Comparison of ENCODE assay signal across 18 cellular contexts in the genomic region with DNA sequence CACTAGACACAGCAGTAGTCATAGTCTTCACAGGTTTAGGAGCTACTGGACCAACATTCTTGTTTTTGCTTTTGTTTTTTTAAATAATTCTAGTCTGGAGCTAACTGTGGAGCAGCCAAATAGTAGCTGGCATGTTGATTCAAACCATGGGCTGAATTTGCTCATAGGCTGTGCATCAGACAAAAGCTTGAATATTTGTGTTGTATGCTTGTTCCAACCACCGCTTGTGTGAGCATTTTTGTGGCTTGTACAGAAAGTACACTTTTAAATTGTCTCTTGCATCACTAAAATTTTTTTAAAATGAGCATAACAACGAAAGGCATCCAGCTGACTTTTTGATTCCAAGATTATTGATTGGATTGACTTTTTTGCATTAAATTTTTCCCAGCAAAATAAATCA. TPM values are rescaled to one million over a fixed set of nuclear protein-coding genes. Genes with fewer than 3 reads are reported as not detected.
DNase-seq lines count a peak whose midpoint lies in the region; ATAC-seq and TF ChIP-seq lines count a peak whose summit lies in the region.
"Had no signal": no experiment of that assay in that cellular context is flagged by ENCODE, and none has a peak within 500 bp of the region (broad histone marks: within the 10 kb centered on the region; RNA-seq: fewer than 3 reads in every experiment).

No MANE protein-coding gene starts in this region.

- H3K4me3 Mint-ChIP-seq in WTC11, result no peak overlapping the region

- peaks cover 44% of the 10 kb centered on the region for H3K36me3 Mint-ChIP-seq in WTC11

- peak; percentile 89 for DNase-seq in GM04503 (ENCODE audit: low read depth)
- peak; percentile 96 for DNase-seq in astrocyte of the spinal cord (ENCODE audit: low read depth, low spot score)
- peak; percentile 88 for DNase-seq in fibroblast of villous mesenchyme (ENCODE audit: low read depth)
- DNase-seq in ACHN, result no peak
- DNase-seq in WTC11 (ENCODE audit: low spot score), result no peak
- DNase-seq: CD4-positive, CD25-positive, alpha-beta regulatory T cell; dermis blood vessel endothelial cell; DMS79; erythroblast; hypothalamus; left colon; NCI-H1105 treated with DMSO at 0.1 percent for 48 hours; NCI-H2171 treated with DMSO at 0.1 percent for 48 hours; ovary; thyroid gland had no signal

- peaks cover 77% of the 10 kb centered on the region for H3K36me3 ChIP-seq in skeletal muscle satellite cell (ENCODE audit: insufficient read depth, low read length)
- H3K36me3 ChIP-seq: ovary had no signal

- no peaks in the 10 kb centered on the region for H3K9me3 ChIP-seq in skeletal muscle satellite cell (replicated peaks; ENCODE audit: low read length)
- H3K9me3 ChIP-seq: ovary, thyroid gland had no signal

- peak overlapping the region; percentile 75 for H3K9ac ChIP-seq in skeletal muscle satellite cell (ENCODE audit: low read depth, low read length)

- H3K27me3 ChIP-seq in skeletal muscle satellite cell (ENCODE audit: control insufficient read depth, insufficient read depth, low read length), result no peaks in the 10 kb centered on the region
- H3K27me3 ChIP-seq: ovary, thyroid gland had no signal

- in situ Hi-C loops in astrocyte of the spinal cord (cut with HindIII; ENCODE audit: low sequenced_read_pairs), result no loop called here
- in situ Hi-C loops in ACHN (cut with HindIII; ENCODE audit: low pct_ligation_motif_present, low pct_unique_long_range_greater_than_20kb, low sequenced_read_pairs), result no loop called here

- POLR2A ChIA-PET in WTC11 (lab: Charles Lee), result no interaction called here

- no peak overlapping the region for H3K4me3 ChIP-seq in astrocyte of the spinal cord (ENCODE audit: low read depth, low read length)
- no peak overlapping the region for H3K4me3 ChIP-seq in fibroblast of villous mesenchyme (ENCODE audit: low read depth, low read length)
- H3K4me3 ChIP-seq in skeletal muscle satellite cell (ENCODE audit: low read length), result no peak overlapping the region
- H3K4me3 ChIP-seq: ovary, thyroid gland had no signal

- no peaks in the 10 kb centered on the region for H3K27me3 Mint-ChIP-seq in WTC11 (ENCODE audit: low read depth)

- no peak for ATAC-seq in GM21528 (IDR thresholded peaks at IDR 0.05; ENCODE audit: low FRiP score, unreplicated experiment)
- ATAC-seq in WTC11, result no peak
- ATAC-seq: left colon had no signal

- CTCF ChIA-PET in WTC11 (lab: Charles Lee), result no interaction called here

- no peaks in the 10 kb centered on the region for H3K9me3 Mint-ChIP-seq in WTC11
- H3K9me3 Mint-ChIP-seq: activated T-helper 2 cell treated with anti-CD3 and anti-CD28 coated beads, Interferon-gamma antibody, Interleukin-2, Interleukin-4, amounts not matched to agents 10 μg/mL and 5 μg/mL and 100 μg/mL, durations not matched to agents 14 hours and 24 hours and 36 hours; CD4-positive, CD25-positive, alpha-beta regulatory T cell had no signal

- peak overlapping the region; percentile 45 for H3K4me2 ChIP-seq in skeletal muscle satellite cell (ENCODE audit: low read length)

- peaks cover 62% of the 10 kb centered on the region for H3K4me1 ChIP-seq in skeletal muscle satellite cell (ENCODE audit: control insufficient read depth, insufficient read depth, low read length)

- TF ChIP-seq CTCF in astrocyte of the spinal cord (IDR thresholded peaks at IDR 0.05; ENCODE audit: low read depth, low read length), result no peak
- TF ChIP-seq CTCF in fibroblast of villous mesenchyme (IDR thresholded peaks at IDR 0.05; ENCODE audit: insufficient read depth, low read depth, low read length), result no peak
- no peak for TF ChIP-seq CTCF in WTC11 (IDR thresholded peaks at IDR 0.05)

- H3K4me1 Mint-ChIP-seq in WTC11, result peaks cover 7% of the 10 kb centered on the region

- no peak overlapping the region for H3K27ac Mint-ChIP-seq in WTC11
- H3K27ac Mint-ChIP-seq: activated T-helper 2 cell treated with anti-CD3 and anti-CD28 coated beads, Interferon-gamma antibody, Interleukin-2, Interleukin-4, amounts not matched to agents 10 μg/mL and 5 μg/mL and 100 μg/mL, durations not matched to agents 14 hours and 24 hours and 36 hours had no signal

TF ChIP-seq in WTC11, 78 proteins besides CTCF, POLR2A, EP300 and RAD21:
- TF ChIP-seq, protein P1, sequence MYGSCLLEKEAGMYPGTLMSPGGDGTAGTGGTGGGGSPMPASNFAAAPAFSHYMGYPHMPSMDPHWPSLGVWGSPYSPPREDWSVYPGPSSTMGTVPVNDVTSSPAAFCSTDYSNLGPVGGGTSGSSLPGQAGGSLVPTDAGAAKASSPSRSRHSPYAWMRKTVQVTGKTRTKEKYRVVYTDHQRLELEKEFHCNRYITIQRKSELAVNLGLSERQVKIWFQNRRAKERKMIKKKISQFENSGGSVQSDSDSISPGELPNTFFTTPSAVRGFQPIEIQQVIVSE (CRISPR knock-in tag; IDR thresholded peaks at IDR 0.05; ENCODE audit: borderline replicate concordance), result no peak
- TF ChIP-seq TEAD4 (CRISPR knock-in tag; IDR thresholded peaks at IDR 0.05) (no peak), ZNF263 (CRISPR knock-in tag; IDR thresholded peaks at IDR 0.05; ENCODE audit: low read depth) (no peak), NFATC4 (CRISPR knock-in tag; IDR thresholded peaks at IDR 0.05) (no peak), GABPB1 (CRISPR knock-in tag; IDR thresholded peaks at IDR 0.05) (no peak), JUN (CRISPR knock-in tag; IDR thresholded peaks at IDR 0.05) (no peak), FOXP1 (CRISPR knock-in tag; IDR thresholded peaks at IDR 0.05; ENCODE audit: borderline replicate concordance) (no peak), NFYB (CRISPR knock-in tag; conservative IDR thresholded peaks at IDR 0.05; ENCODE audit: low read depth) (no peak), ETV6 (CRISPR knock-in tag; IDR thresholded peaks at IDR 0.05) (no peak), SP1 (CRISPR knock-in tag; conservative IDR thresholded peaks at IDR 0.05) (no peak)
- TF ChIP-seq, protein P2, sequence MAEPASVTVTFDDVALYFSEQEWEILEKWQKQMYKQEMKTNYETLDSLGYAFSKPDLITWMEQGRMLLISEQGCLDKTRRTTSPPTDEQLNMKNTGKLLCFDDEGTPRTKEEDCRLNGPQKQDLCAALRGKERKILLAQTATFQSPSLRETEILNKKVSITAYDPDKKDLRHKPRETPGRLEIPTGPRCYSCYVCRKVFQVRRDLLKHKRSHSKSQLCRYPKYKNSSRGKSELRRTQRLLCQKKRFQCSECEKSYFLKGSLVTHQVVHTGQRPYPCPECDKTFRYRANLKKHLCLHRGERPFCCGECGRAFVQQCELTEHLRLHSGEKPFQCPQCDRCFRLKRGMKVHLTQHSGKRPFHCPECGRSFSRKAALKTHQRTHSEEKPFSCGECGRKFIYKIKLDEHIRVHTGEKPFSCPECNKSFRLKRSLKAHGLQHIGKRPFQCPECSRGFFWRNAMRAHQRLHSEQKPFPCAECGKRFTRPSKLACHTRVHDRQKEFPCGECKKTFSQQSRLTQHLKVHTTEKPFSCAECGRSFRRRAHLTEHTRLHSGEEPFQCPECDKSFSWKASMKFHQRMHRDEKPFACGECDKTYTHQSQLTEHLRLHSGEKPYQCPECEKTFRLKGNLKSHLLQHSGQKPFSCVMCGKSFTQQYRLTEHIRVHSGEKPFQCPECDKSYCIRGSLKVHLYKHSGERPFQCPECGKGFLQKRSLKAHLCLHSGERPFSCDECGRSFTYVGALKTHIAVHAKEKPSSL (CRISPR knock-in tag; conservative IDR thresholded peaks at IDR 0.05), result no peak
- TF ChIP-seq, protein P3, sequence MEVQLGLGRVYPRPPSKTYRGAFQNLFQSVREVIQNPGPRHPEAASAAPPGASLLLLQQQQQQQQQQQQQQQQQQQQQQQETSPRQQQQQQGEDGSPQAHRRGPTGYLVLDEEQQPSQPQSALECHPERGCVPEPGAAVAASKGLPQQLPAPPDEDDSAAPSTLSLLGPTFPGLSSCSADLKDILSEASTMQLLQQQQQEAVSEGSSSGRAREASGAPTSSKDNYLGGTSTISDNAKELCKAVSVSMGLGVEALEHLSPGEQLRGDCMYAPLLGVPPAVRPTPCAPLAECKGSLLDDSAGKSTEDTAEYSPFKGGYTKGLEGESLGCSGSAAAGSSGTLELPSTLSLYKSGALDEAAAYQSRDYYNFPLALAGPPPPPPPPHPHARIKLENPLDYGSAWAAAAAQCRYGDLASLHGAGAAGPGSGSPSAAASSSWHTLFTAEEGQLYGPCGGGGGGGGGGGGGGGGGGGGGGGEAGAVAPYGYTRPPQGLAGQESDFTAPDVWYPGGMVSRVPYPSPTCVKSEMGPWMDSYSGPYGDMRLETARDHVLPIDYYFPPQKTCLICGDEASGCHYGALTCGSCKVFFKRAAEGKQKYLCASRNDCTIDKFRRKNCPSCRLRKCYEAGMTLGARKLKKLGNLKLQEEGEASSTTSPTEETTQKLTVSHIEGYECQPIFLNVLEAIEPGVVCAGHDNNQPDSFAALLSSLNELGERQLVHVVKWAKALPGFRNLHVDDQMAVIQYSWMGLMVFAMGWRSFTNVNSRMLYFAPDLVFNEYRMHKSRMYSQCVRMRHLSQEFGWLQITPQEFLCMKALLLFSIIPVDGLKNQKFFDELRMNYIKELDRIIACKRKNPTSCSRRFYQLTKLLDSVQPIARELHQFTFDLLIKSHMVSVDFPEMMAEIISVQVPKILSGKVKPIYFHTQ (CRISPR knock-in tag; IDR thresholded peaks at IDR 0.05), result no peak
- TF ChIP-seq, protein P4, sequence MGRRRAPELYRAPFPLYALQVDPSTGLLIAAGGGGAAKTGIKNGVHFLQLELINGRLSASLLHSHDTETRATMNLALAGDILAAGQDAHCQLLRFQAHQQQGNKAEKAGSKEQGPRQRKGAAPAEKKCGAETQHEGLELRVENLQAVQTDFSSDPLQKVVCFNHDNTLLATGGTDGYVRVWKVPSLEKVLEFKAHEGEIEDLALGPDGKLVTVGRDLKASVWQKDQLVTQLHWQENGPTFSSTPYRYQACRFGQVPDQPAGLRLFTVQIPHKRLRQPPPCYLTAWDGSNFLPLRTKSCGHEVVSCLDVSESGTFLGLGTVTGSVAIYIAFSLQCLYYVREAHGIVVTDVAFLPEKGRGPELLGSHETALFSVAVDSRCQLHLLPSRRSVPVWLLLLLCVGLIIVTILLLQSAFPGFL (CRISPR knock-in tag; IDR thresholded peaks at IDR 0.05; ENCODE audit: borderline replicate concordance), result no peak

RNA-seq across cellular contexts. Expression of a gene that starts 39.6 kb away (rescaled TPM):
- total RNA-seq in fibroblast of villous mesenchyme, result 129 and 187 TPM in 2 replicates
- total RNA-seq in skeletal muscle satellite cell (2012; rRNA removed), result 94.6 TPM in 2 replicates
- 213 to 253 TPM (median 248 TPM) in 3 replicates for total RNA-seq in WTC11 (2021)

Comparison
In these comparisons a context has a peak if more than half of its experiments do, and no peak if none do; other contexts are left out.
1. DNase-seq: peak in GM04503 (single experiment), astrocyte of the spinal cord (single experiment) and fibroblast of villous mesenchyme (single experiment); none in ACHN (single experiment) and WTC11 (single experiment).